In the genomic region with DNA sequence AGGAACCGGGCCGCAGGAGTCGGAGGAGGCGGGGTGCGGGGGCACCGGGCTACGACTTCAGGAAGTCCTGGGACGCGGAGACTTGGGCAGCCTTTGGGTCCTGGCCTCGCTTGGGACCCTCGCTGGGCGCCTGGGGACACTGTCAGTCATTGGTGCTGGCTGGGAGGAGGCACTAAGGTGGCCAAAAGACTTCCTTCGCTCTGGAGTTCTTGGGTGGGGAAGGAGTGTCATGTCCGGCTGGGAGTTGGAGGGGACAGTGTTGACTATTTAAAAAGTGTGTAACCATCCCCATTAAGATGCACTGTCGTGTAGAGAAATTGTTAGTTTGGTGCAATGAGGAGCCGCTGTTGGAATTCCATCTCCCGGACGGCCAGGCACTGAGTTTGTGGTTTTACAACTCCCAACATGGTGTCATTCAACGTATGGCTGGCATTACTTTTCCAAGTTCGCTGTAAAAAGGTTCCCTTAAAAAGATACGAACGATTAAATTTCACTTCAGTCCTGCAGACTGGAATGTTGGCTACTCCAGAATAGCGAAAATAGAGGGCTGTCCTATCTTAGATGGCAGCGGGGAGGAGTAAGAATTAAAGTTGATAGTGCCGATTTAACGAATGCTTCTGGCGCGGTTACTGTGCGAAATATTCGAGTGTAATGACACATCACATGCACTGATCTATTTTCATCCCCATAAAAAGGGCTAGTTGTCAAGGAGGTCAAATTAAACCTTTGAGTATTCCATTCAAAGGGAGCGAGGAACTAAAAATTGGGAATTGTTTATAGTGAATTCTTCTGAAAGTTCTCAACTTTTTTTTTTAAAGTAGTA, we compare ENCODE assay signal across 8 cellular contexts. TPM values are rescaled to one million over a fixed set of nuclear protein-coding genes. Genes with fewer than 3 reads are reported as not detected.
DNase-seq lines count a peak whose midpoint lies in the region; ATAC-seq and TF ChIP-seq lines count a peak whose summit lies in the region.

No MANE protein-coding gene starts in this region.

- peaks cover 69% of the 10 kb centered on the region for H3K4me1 Mint-ChIP-seq in activated T-cell treated with anti-CD3 and anti-CD28 coated beads, Interleukin-2, amount 50 U/mL, for 4 hours (ENCODE audit: low read depth)

- H3K27me3 ChIP-seq in DOHH2 (ENCODE audit: control insufficient read depth, low read length) (no peaks in the 10 kb centered on the region), heart right ventricle (no peaks in the 10 kb centered on the region)

- H3K4me1 ChIP-seq in DOHH2 (ENCODE audit: control insufficient read depth, low read length) (peaks cover 39% of the 10 kb centered on the region), heart right ventricle (peaks cover 0 to 67% (median 37%) of the 10 kb centered on the region in 9 donors)

- H3K9me3 Mint-ChIP-seq in activated T-cell treated with anti-CD3 and anti-CD28 coated beads, Interleukin-2, amount 50 U/mL, for 4 hours, result peaks cover 7% of the 10 kb centered on the region

- peak overlapping the region; percentile 98 for H3K4me3 Mint-ChIP-seq in activated T-cell treated with anti-CD3 and anti-CD28 coated beads, Interleukin-2, amount 50 U/mL, for 4 hours

- H3K79me2 ChIP-seq in DOHH2 (ENCODE audit: control insufficient read depth, low read length), result peaks cover 78% of the 10 kb centered on the region

- H3K9me2 ChIP-seq in DOHH2 (replicated peaks; ENCODE audit: control insufficient read depth, low read length), result no peaks in the 10 kb centered on the region

- H3K9me3 ChIP-seq in DOHH2 (ENCODE audit: control insufficient read depth, insufficient read depth, low read length), result no peaks in the 10 kb centered on the region; the same call in 1 of the 2 replicates
- H3K9me3 ChIP-seq in heart right ventricle, result peaks cover 0 to 12% (median 0%) of the 10 kb centered on the region in 11 donors

- DNase-seq in HK-2 (ENCODE audit: unreplicated experiment) (peak; percentile 13), heart right ventricle (peak in 1 of 2 donors; percentile 51), putamen (ENCODE audit: low spot score) (peak; percentile 24), T1000 (lab: John Stamatoyannopoulos, UW) (no peak), GM13976 (ENCODE audit: low spot score) (no peak)
- no peak for DNase-seq in activated T-cell treated with anti-CD3 and anti-CD28 coated beads, Interleukin-2, amount 50 U/mL, for 4 hours

- H3K36me3 Mint-ChIP-seq in activated T-cell treated with anti-CD3 and anti-CD28 coated beads, Interleukin-2, amount 50 U/mL, for 4 hours (ENCODE audit: insufficient read depth), result peaks cover 28% of the 10 kb centered on the region

- peak overlapping the region; percentile 92 for H3K4me2 ChIP-seq in DOHH2 (ENCODE audit: low read length)

- peaks cover 8% of the 10 kb centered on the region; the same call in 1 of the 2 replicates for H4K20me1 ChIP-seq in DOHH2 (ENCODE audit: control insufficient read depth, insufficient read depth, low read depth, low read length)

- intact Hi-C loops in heart right ventricle (cut with DNase I), result no loop called here

- peaks cover 37% of the 10 kb centered on the region for H3K36me3 ChIP-seq in DOHH2 (ENCODE audit: control insufficient read depth, low read length)
- H3K36me3 ChIP-seq in heart right ventricle, result no peaks in the 10 kb centered on the region

- 1 to 2% methylated on average over 30 to 31 of the region's 31 CpGs for WGBS in heart right ventricle, 2 donors

- H3K27ac ChIP-seq in DOHH2 (ENCODE audit: low read depth, low read length) (peak overlapping the region; percentile 40), heart right ventricle (peak overlapping the region; percentile 89 to 99 (median 96))

- no peaks in the 10 kb centered on the region for H3K27me3 Mint-ChIP-seq in activated T-cell treated with anti-CD3 and anti-CD28 coated beads, Interleukin-2, amount 50 U/mL, for 4 hours (ENCODE audit: low read depth)

- TF ChIP-seq CTCF in DOHH2 (IDR thresholded peaks at IDR 0.05; ENCODE audit: low read depth, low read length, poor library complexity, severe bottlenecking), result no peak
- no peak for TF ChIP-seq CTCF in heart right ventricle (IDR thresholded peaks at IDR 0.05)
- no peak for TF ChIP-seq CTCF in GM13976 (IDR thresholded peaks at IDR 0.05; ENCODE audit: borderline replicate concordance, control extremely low read depth, extremely low read depth, insufficient read depth, missing control alignments)

- no peak for ATAC-seq in activated T-cell treated with anti-CD3 and anti-CD28 coated beads, Interleukin-2, amount 50 U/mL, for 4 hours
- ATAC-seq in heart right ventricle (peak in 3 of 8 donors; percentile 1 to 27 (median 2)), GM18520 (IDR thresholded peaks at IDR 0.05; ENCODE audit: unreplicated experiment) (no peak)

- H3F3A ChIP-seq in DOHH2 (ENCODE audit: control insufficient read depth, insufficient read depth), result no peaks in the 10 kb centered on the region; the same call in none of the 2 replicates

- in situ Hi-C loops in GM13976 (cut with MboI; ENCODE audit: low sequenced_read_pairs, unreplicated experiment), result no loop called here

- peak overlapping the region; percentile 91 for H3K4me3 ChIP-seq in DOHH2 (ENCODE audit: low read length)
- peak overlapping the region; percentile 78 to 98 (median 86) for H3K4me3 ChIP-seq in heart right ventricle

RNA-seq across cellular contexts. Expression of a gene that starts 0.8 kb away (rescaled TPM):
- total RNA-seq in activated T-cell treated with anti-CD3 and anti-CD28 coated beads, Interleukin-2, amount 50 U/mL, for 4 hours, result 10 to 100 TPM; 30.2 to 39.3 (median 31.2) TPM
- total RNA-seq in heart right ventricle, result 10 to 100 TPM; 27.5 to 40.9 (median 31.7) TPM
- polyA plus RNA-seq in heart right ventricle, result 10 to 100 TPM in 1 of 2 donors, 1 to 10 TPM in 1; 9.3 to 18.3 TPM

RNA-seq across cellular contexts. Expression of a gene that starts 33.3 kb away (rescaled TPM):
- under 1 TPM in 2 of 3 donors, not detected in 1; 0.16 to 0.23 TPM for total RNA-seq in activated T-cell treated with anti-CD3 and anti-CD28 coated beads, Interleukin-2, amount 50 U/mL, for 4 hours
- total RNA-seq in heart right ventricle, result 1 to 10 TPM; 2.0 to 5.0 (median 3.6) TPM
- polyA plus RNA-seq in heart right ventricle, result 1 to 10 TPM; 2.8 to 7.0 TPM

Comparison
In these comparisons a context has a peak if more than half of its experiments do, and no peak if none do; other contexts are left out.
1. DNase-seq: peak in HK-2 (single experiment) and putamen (single experiment); none in activated T-cell treated with anti-CD3 and anti-CD28 coated beads, Interleukin-2, amount 50 U/mL, for 4 hours (single experiment), T1000 (single experiment) and GM13976 (single experiment).